36 cellular contexts compared by ENCODE assay signal in the genomic region with DNA sequence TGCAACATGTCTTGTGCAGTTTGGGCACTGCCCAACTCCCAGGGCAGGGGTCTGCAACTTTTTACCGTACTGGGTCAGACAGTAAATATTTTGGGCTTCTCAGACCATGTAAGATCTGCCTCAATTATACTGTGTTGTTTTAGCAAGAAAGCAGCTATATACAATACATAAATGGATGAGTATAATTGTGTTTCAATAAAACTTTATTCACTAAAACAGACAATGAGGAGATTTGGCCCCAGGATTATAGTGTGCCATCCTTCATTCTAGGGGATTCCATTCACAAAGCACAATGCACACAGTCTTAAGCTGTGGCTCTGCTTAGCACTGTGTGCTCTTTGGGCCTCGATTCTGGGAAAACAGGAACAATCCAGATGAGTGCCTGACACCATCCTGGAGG.
"Had no signal": no experiment of that assay in that cellular context is flagged by ENCODE, and none has a peak within 500 bp of the region (broad histone marks: within the 10 kb centered on the region; RNA-seq: fewer than 3 reads in every experiment).

No MANE protein-coding gene starts in this region.

- H3K9me3 ChIP-seq: MG63 had no signal

- H3K27me3 ChIP-seq: MG63 had no signal

- H3K36me3 ChIP-seq: MG63 had no signal

- DNase-seq: Karpas-422, Kasumi-1, MG63, MM.1S, MV-4-11, NCI-H1048, NCI-H1092, NCI-H1092 treated with DMSO at 0.1 percent for 48 hours, NCI-H1105, NCI-H1105 treated with DMSO at 0.1 percent for 48 hours, NCI-H1417, NCI-H1417 treated with DMSO at 0.1 percent for 48 hours, NCI-H1436, NCI-H1436 treated with DMSO at 0.1 percent for 48 hours, NCI-H146, NCI-H1694, NCI-H1694 treated with DMSO at 0.1 percent for 48 hours, NCI-H187, NCI-H187 treated with DMSO at 0.1 percent for 48 hours, NCI-H1930, NCI-H2029, NCI-H2029 treated with DMSO at 0.1 percent for 48 hours, NCI-H2081, NCI-H2081 treated with DMSO at 0.1 percent for 48 hours, NCI-H2107, NCI-H2171, NCI-H2171 treated with DMSO at 0.1 percent for 48 hours, NCI-H2227 treated with DMSO at 0.1 percent for 48 hours, NCI-H226, NCI-H345, NCI-H446, NCI-H446 treated with DMSO at 0.1 percent for 48 hours, NCI-H510A, NCI-H510A treated with DMSO at 0.1 percent for 48 hours, NCI-H524 treated with DMSO at 0.1 percent for 48 hours, NCI-H526 had no signal

- H3K4me3 ChIP-seq: MG63 had no signal
